ENCODE assay signal across 21 cellular contexts in the genomic region with DNA sequence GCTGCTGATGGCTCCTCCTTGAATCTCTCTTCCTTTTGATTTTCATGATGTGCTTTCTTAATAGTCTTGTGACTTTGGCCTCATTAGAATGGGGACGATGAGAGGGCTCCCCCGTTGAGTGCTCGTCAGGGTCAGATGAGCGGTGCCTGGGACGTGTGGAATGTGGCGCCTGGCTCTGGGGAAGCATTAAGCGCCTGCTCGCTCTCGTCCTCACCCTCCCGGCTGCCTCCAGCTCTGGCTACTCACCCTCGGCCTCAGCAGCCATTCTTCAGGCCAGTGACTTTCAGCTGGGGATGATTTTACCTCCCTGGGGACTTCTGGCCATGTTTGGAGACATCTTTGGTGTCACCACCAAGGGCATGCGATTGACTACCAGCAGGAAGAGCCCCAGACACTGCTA.
"Had no signal": no experiment of that assay in that cellular context is flagged by ENCODE, and none has a peak within 500 bp of the region (broad histone marks: within the 10 kb centered on the region; RNA-seq: fewer than 3 reads in every experiment).

No MANE protein-coding gene starts in this region.

- H3K4me3 Mint-ChIP-seq: central memory CD8-positive, alpha-beta T cell; nephron had no signal

- ATAC-seq: gastroesophageal sphincter, left lobe of liver, right cardiac atrium had no signal

- H3K9me3 ChIP-seq: esophagus squamous epithelium, neutrophil had no signal

- H3K27ac Mint-ChIP-seq: nephron had no signal

- H3K4me2 ChIP-seq: smooth muscle cell had no signal

- H3K36me3 ChIP-seq: esophagus squamous epithelium, gastroesophageal sphincter, neutrophil had no signal

- H3K27me3 ChIP-seq: dorsolateral prefrontal cortex, neutrophil had no signal

- H3K4me1 ChIP-seq: esophagus squamous epithelium, gastroesophageal sphincter had no signal

- H3K4me3 ChIP-seq: dorsolateral prefrontal cortex, esophagus squamous epithelium, gastroesophageal sphincter, lung, smooth muscle cell had no signal

- DNase-seq: cortex of kidney; dorsolateral prefrontal cortex; effector memory CD4-positive, alpha-beta T cell; esophagus squamous epithelium; foreskin fibroblast; glutamatergic neuron; kidney glomerular epithelial cell; mesenchymal stem cell; naive B cell; right cardiac atrium; stimulated activated CD4-positive, alpha-beta T cell treated with anti-CD3 and anti-CD28 coated beads, Interleukin-2, amount 100 ng/mL, for 48 hours; stimulated activated naive CD4-positive, alpha-beta T cell treated with Interleukin-2 at 50 U/mL for 16 hours; trophoblast cell had no signal

- H3K9me3 Mint-ChIP-seq: central memory CD8-positive, alpha-beta T cell had no signal

- H3K27ac ChIP-seq: dorsolateral prefrontal cortex, epithelial cell of prostate, esophagus squamous epithelium, gastroesophageal sphincter, neutrophil had no signal

- H3K4me1 Mint-ChIP-seq: central memory CD8-positive, alpha-beta T cell; naive B cell had no signal
